Comparison of ENCODE assay signal across 1 cellular context in genomic region chr15:39698444-39699390, GRCh38.
TF ChIP-seq lines count a peak whose summit lies in the region.

No MANE protein-coding gene starts in this region.

TF ChIP-seq in HepG2, 621 proteins besides CTCF, POLR2A, EP300 and RAD21 (continued from another document):
- TF ChIP-seq JARID2 (CRISPR knock-in tag; IDR thresholded peaks at IDR 0.05; ENCODE audit: insufficient replicate concordance) (no peak), SP2 (CRISPR knock-in tag; IDR thresholded peaks at IDR 0.05) (no peak), KAT2B (IDR thresholded peaks at IDR 0.05; ENCODE audit: borderline replicate concordance, low read depth, low read length) (no peak), CBX1 (IDR thresholded peaks at IDR 0.05; ENCODE audit: low read depth) (no peak), MAFK (conservative IDR thresholded peaks at IDR 0.05 in 1 of 2, IDR thresholded peaks at IDR 0.05 in 1 of 2; ENCODE audit: low read length in 2 of 2) (peak; percentile 66 to 82), CEBPB (IDR thresholded peaks at IDR 0.05; ENCODE audit: borderline replicate concordance, low read depth, low read length) (peak; percentile 46; the same call in 1 of the 2 replicates)
- TF ChIP-seq, protein P1, sequence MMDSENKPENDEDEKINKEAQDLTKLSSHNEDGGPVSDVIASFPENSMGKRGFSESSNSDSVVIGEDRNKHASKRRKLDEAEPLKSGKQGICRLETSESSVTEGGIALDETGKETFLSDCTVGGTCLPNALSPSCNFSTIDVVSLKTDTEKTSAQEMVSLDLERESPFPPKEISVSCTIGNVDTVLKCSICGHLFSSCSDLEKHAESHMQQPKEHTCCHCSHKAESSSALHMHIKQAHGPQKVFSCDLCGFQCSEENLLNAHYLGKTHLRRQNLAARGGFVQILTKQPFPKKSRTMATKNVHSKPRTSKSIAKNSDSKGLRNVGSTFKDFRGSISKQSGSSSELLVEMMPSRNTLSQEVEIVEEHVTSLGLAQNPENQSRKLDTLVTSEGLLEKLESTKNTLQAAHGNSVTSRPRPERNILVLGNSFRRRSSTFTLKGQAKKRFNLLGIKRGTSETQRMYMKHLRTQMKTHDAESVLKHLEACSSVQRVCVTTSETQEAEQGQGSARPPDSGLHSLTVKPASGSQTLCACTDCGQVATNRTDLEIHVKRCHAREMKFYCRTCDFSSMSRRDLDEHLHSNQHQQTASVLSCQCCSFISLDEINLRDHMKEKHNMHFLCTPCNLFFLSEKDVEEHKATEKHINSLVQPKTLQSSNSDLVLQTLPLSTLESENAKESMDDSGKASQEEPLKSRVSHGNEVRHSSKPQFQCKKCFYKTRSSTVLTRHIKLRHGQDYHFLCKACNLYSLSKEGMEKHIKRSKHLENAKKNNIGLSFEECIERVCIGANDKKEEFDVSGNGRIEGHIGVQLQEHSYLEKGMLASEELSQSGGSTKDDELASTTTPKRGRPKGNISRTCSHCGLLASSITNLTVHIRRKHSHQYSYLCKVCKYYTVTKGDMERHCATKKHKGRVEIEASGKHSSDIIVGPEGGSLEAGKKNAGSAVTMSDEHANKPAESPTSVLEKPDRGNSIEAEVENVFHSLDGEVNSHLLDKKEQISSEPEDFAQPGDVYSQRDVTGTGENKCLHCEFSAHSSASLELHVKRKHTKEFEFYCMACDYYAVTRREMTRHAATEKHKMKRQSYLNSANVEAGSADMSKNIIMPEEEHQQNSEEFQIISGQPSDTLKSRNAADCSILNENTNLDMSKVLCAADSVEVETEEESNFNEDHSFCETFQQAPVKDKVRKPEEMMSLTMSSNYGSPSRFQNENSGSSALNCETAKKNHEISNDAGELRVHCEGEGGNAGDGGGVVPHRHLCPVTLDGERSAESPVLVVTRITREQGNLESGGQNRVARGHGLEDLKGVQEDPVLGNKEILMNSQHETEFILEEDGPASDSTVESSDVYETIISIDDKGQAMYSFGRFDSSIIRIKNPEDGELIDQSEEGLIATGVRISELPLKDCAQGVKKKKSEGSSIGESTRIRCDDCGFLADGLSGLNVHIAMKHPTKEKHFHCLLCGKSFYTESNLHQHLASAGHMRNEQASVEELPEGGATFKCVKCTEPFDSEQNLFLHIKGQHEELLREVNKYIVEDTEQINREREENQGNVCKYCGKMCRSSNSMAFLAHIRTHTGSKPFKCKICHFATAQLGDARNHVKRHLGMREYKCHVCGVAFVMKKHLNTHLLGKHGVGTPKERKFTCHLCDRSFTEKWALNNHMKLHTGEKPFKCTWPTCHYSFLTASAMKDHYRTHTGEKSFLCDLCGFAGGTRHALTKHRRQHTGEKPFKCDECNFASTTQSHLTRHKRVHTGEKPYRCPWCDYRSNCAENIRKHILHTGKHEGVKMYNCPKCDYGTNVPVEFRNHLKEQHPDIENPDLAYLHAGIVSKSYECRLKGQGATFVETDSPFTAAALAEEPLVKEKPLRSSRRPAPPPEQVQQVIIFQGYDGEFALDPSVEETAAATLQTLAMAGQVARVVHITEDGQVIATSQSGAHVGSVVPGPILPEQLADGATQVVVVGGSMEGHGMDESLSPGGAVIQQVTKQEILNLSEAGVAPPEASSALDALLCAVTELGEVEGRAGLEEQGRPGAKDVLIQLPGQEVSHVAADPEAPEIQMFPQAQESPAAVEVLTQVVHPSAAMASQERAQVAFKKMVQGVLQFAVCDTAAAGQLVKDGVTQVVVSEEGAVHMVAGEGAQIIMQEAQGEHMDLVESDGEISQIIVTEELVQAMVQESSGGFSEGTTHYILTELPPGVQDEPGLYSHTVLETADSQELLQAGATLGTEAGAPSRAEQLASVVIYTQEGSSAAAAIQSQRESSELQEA (CRISPR knock-in tag; IDR thresholded peaks at IDR 0.05; ENCODE audit: not compliant biosample characterization), result no peak
